Comparison of ENCODE assay signal across 1 cellular context in the genomic region with DNA sequence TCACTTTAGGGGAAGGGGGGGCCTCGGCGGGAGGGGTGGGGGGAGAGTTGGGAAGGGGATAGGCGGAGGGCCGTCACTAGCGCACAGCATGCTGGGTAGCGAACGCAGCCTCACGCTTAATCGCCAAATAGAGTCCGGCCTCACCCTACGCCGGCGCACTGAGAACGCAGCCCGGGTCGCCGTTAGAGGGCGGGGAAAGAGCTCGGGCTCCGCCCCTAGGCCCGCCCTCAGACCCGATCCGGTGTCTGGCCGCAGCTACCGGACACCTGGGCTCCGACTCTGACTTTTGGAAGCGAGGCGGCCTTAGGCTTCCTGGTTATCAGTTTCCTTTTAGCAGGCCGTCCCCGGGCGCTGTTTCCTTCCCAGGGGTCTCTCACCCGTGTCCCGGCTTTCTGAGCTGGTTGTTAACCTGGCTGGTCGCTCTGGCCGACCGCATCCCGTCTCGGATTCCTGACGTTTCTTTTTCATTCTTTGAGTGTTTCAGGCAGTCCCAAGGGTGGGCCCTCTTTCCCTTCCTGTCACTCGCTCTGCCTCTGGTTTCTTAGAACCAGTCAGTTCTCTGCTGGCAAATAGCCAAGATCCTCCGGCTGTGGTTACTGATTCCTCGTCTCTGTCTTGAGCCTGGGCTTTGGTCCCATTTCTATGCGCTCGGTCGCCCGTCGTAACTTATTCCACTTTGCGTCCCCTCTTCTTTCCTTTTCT.
TF ChIP-seq lines count a peak whose summit lies in the region.

No MANE protein-coding gene starts in this region.

TF ChIP-seq in K562, 482 proteins besides CTCF, POLR2A, EP300 and RAD21 (continued from another document and continues in another):
- 0 out of 2 replicates have a peak, but pooled peaks have one; percentile 33 for TF ChIP-seq FOXJ2 (tag; IDR thresholded peaks at IDR 0.05)
- TF ChIP-seq ZNF589 (CRISPR knock-in tag; IDR thresholded peaks at IDR 0.05; ENCODE audit: low read depth) = 0 out of 2 replicates have a peak, but pooled peaks have one; percentile 20
- TF ChIP-seq ZNF274 (IDR thresholded peaks at IDR 0.05; ENCODE audit: borderline replicate concordance, low read depth, low read length) = no peak
- TF ChIP-seq ZNF197 (CRISPR knock-in tag; IDR thresholded peaks at IDR 0.05; ENCODE audit: low read depth) = no peak
- TF ChIP-seq, protein P1, sequence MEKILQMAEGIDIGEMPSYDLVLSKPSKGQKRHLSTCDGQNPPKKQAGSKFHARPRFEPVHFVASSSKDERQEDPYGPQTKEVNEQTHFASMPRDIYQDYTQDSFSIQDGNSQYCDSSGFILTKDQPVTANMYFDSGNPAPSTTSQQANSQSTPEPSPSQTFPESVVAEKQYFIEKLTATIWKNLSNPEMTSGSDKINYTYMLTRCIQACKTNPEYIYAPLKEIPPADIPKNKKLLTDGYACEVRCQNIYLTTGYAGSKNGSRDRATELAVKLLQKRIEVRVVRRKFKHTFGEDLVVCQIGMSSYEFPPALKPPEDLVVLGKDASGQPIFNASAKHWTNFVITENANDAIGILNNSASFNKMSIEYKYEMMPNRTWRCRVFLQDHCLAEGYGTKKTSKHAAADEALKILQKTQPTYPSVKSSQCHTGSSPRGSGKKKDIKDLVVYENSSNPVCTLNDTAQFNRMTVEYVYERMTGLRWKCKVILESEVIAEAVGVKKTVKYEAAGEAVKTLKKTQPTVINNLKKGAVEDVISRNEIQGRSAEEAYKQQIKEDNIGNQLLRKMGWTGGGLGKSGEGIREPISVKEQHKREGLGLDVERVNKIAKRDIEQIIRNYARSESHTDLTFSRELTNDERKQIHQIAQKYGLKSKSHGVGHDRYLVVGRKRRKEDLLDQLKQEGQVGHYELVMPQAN (IDR thresholded peaks at IDR 0.05; ENCODE audit: borderline replicate concordance) = peak; percentile 53; the same call in 1 of the 2 replicates
- peak; percentile 40; the same call in 1 of the 2 replicates for TF ChIP-seq GABPA (tag; conservative IDR thresholded peaks at IDR 0.05; ENCODE audit: low read depth)
- TF ChIP-seq, protein P2, sequence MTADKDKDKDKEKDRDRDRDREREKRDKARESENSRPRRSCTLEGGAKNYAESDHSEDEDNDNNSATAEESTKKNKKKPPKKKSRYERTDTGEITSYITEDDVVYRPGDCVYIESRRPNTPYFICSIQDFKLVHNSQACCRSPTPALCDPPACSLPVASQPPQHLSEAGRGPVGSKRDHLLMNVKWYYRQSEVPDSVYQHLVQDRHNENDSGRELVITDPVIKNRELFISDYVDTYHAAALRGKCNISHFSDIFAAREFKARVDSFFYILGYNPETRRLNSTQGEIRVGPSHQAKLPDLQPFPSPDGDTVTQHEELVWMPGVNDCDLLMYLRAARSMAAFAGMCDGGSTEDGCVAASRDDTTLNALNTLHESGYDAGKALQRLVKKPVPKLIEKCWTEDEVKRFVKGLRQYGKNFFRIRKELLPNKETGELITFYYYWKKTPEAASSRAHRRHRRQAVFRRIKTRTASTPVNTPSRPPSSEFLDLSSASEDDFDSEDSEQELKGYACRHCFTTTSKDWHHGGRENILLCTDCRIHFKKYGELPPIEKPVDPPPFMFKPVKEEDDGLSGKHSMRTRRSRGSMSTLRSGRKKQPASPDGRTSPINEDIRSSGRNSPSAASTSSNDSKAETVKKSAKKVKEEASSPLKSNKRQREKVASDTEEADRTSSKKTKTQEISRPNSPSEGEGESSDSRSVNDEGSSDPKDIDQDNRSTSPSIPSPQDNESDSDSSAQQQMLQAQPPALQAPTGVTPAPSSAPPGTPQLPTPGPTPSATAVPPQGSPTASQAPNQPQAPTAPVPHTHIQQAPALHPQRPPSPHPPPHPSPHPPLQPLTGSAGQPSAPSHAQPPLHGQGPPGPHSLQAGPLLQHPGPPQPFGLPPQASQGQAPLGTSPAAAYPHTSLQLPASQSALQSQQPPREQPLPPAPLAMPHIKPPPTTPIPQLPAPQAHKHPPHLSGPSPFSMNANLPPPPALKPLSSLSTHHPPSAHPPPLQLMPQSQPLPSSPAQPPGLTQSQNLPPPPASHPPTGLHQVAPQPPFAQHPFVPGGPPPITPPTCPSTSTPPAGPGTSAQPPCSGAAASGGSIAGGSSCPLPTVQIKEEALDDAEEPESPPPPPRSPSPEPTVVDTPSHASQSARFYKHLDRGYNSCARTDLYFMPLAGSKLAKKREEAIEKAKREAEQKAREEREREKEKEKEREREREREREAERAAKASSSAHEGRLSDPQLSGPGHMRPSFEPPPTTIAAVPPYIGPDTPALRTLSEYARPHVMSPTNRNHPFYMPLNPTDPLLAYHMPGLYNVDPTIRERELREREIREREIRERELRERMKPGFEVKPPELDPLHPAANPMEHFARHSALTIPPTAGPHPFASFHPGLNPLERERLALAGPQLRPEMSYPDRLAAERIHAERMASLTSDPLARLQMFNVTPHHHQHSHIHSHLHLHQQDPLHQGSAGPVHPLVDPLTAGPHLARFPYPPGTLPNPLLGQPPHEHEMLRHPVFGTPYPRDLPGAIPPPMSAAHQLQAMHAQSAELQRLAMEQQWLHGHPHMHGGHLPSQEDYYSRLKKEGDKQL (CRISPR knock-in tag; IDR thresholded peaks at IDR 0.05; ENCODE audit: borderline replicate concordance) = no peak
- no peak for TF ChIP-seq PHF21A (IDR thresholded peaks at IDR 0.05; ENCODE audit: borderline replicate concordance, low read depth)
- TF ChIP-seq, protein P3, sequence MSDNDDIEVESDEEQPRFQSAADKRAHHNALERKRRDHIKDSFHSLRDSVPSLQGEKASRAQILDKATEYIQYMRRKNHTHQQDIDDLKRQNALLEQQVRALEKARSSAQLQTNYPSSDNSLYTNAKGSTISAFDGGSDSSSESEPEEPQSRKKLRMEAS (CRISPR knock-in tag; IDR thresholded peaks at IDR 0.05) = 0 out of 2 replicates have a peak, but pooled peaks have one; percentile 14
- TF ChIP-seq MEIS2 (IDR thresholded peaks at IDR 0.05; ENCODE audit: partially characterized antibody) = peak; percentile 20
- TF ChIP-seq, protein P4, sequence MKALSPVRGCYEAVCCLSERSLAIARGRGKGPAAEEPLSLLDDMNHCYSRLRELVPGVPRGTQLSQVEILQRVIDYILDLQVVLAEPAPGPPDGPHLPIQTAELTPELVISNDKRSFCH (CRISPR knock-in tag; IDR thresholded peaks at IDR 0.05) = no peak
- TF ChIP-seq, protein P4 (tag; IDR thresholded peaks at IDR 0.05) = 0 out of 2 replicates have a peak, but pooled peaks have one; percentile 28
- peak; percentile 48; the same call in 1 of the 2 replicates for TF ChIP-seq CC2D1A (IDR thresholded peaks at IDR 0.05)
- TF ChIP-seq POLR2AphosphoS5 (IDR thresholded peaks at IDR 0.05; ENCODE audit: control insufficient read depth, insufficient read depth, low read depth, low read length) = peak; percentile 62
- TF ChIP-seq CHCHD3 (CRISPR knock-in tag; IDR thresholded peaks at IDR 0.05) = no peak
- no peak for TF ChIP-seq ZNF354B (CRISPR knock-in tag; IDR thresholded peaks at IDR 0.05)
- no peak for TF ChIP-seq ZNF224 (CRISPR knock-in tag; IDR thresholded peaks at IDR 0.05)
- peak; percentile 65 for TF ChIP-seq EP400 (IDR thresholded peaks at IDR 0.05)
- no peak for TF ChIP-seq ZBTB7A (IDR thresholded peaks at IDR 0.05; ENCODE audit: borderline replicate concordance, control insufficient read depth, low read depth, low read length)
- TF ChIP-seq MCM3 (IDR thresholded peaks at IDR 0.05) = no peak
- no peak for TF ChIP-seq DMBX1 (CRISPR knock-in tag; IDR thresholded peaks at IDR 0.05; ENCODE audit: borderline replicate concordance)
- no peak for TF ChIP-seq NFXL1 (CRISPR knock-in tag; IDR thresholded peaks at IDR 0.05)
- 0 out of 2 replicates have a peak, but pooled peaks have one; percentile 54 for TF ChIP-seq ZKSCAN1 (IDR thresholded peaks at IDR 0.05; ENCODE audit: low read depth, low read length)
- TF ChIP-seq, protein P5, sequence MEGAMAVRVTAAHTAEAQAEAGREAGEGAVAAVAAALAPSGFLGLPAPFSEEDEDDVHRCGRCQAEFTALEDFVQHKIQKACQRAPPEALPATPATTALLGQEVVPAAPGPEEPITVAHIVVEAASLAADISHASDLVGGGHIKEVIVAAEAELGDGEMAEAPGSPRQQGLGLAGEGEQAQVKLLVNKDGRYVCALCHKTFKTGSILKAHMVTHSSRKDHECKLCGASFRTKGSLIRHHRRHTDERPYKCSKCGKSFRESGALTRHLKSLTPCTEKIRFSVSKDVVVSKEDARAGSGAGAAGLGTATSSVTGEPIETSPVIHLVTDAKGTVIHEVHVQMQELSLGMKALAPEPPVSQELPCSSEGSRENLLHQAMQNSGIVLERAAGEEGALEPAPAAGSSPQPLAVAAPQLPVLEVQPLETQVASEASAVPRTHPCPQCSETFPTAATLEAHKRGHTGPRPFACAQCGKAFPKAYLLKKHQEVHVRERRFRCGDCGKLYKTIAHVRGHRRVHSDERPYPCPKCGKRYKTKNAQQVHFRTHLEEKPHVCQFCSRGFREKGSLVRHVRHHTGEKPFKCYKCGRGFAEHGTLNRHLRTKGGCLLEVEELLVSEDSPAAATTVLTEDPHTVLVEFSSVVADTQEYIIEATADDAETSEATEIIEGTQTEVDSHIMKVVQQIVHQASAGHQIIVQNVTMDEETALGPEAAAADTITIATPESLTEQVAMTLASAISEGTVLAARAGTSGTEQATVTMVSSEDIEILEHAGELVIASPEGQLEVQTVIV (CRISPR knock-in tag; IDR thresholded peaks at IDR 0.05; ENCODE audit: borderline replicate concordance) = no peak
- TF ChIP-seq TAF9B (IDR thresholded peaks at IDR 0.05; ENCODE audit: partially characterized antibody) = peak; percentile 51
- no peak for TF ChIP-seq CSDE1 (IDR thresholded peaks at IDR 0.05)
- TF ChIP-seq ZKSCAN3 (CRISPR knock-in tag; IDR thresholded peaks at IDR 0.05) = no peak
- TF ChIP-seq CBFA2T3 (IDR thresholded peaks at IDR 0.05) = peak; percentile 73
- peak in 1 of 2 experiments; percentile 48; a peak in 2 of 4 replicates for TF ChIP-seq TRIM24 (IDR thresholded peaks at IDR 0.05)
- TF ChIP-seq, protein P6, sequence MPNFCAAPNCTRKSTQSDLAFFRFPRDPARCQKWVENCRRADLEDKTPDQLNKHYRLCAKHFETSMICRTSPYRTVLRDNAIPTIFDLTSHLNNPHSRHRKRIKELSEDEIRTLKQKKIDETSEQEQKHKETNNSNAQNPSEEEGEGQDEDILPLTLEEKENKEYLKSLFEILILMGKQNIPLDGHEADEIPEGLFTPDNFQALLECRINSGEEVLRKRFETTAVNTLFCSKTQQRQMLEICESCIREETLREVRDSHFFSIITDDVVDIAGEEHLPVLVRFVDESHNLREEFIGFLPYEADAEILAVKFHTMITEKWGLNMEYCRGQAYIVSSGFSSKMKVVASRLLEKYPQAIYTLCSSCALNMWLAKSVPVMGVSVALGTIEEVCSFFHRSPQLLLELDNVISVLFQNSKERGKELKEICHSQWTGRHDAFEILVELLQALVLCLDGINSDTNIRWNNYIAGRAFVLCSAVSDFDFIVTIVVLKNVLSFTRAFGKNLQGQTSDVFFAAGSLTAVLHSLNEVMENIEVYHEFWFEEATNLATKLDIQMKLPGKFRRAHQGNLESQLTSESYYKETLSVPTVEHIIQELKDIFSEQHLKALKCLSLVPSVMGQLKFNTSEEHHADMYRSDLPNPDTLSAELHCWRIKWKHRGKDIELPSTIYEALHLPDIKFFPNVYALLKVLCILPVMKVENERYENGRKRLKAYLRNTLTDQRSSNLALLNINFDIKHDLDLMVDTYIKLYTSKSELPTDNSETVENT (CRISPR knock-in tag; IDR thresholded peaks at IDR 0.05) = no peak
- TF ChIP-seq NFIX (CRISPR knock-in tag; IDR thresholded peaks at IDR 0.05; ENCODE audit: low read depth) = peak; percentile 92
- TF ChIP-seq GATAD2B (IDR thresholded peaks at IDR 0.05; ENCODE audit: borderline replicate concordance) = no peak
- no peak for TF ChIP-seq ESRRB (CRISPR knock-in tag; IDR thresholded peaks at IDR 0.05; ENCODE audit: borderline replicate concordance)
- no peak for TF ChIP-seq NFYB (IDR thresholded peaks at IDR 0.05; ENCODE audit: extremely low read depth, insufficient read length)
- peak; percentile 69 for TF ChIP-seq ZNF143 (CRISPR knock-in tag; IDR thresholded peaks at IDR 0.05)
- peak in 1 of 2 experiments; percentile 46; a peak in 1 of 4 replicates for TF ChIP-seq HDAC1 (IDR thresholded peaks at IDR 0.05)
- TF ChIP-seq SMAD4 (CRISPR knock-in tag; conservative IDR thresholded peaks at IDR 0.05) = no peak; the same call in 1 of the 2 replicates
- TF ChIP-seq JUND (IDR thresholded peaks at IDR 0.05; ENCODE audit: borderline replicate concordance, low read depth, low read length) = peak; percentile 1
- TF ChIP-seq JUND (tag; IDR thresholded peaks at IDR 0.05; ENCODE audit: borderline replicate concordance, low read depth, low read length) = no peak
- no peak for TF ChIP-seq ZNF140 (CRISPR knock-in tag; IDR thresholded peaks at IDR 0.05)
- no peak for TF ChIP-seq MCM2 (IDR thresholded peaks at IDR 0.05; ENCODE audit: low read depth)
- TF ChIP-seq ZNF778 (CRISPR knock-in tag; IDR thresholded peaks at IDR 0.05) = no peak
- no peak for TF ChIP-seq THRAP3 (IDR thresholded peaks at IDR 0.05; ENCODE audit: borderline replicate concordance)
- no peak for TF ChIP-seq CBX2 (IDR thresholded peaks at IDR 0.05; ENCODE audit: insufficient read depth, low read length, poor library complexity, severe bottlenecking)
- no peak for TF ChIP-seq ZNF79 (CRISPR knock-in tag; IDR thresholded peaks at IDR 0.05; ENCODE audit: low read depth)
- TF ChIP-seq GTF2A2 (tag; IDR thresholded peaks at IDR 0.05) = no peak
- no peak for TF ChIP-seq BACH1 (tag; IDR thresholded peaks at IDR 0.05)
- TF ChIP-seq MTA2 (IDR thresholded peaks at IDR 0.05; ENCODE audit: low read depth) = peak; percentile 14; the same call in 1 of the 2 replicates
- no peak for TF ChIP-seq SNIP1 (IDR thresholded peaks at IDR 0.05; ENCODE audit: low read depth)
- TF ChIP-seq RNF2 (IDR thresholded peaks at IDR 0.05) = 0 out of 2 replicates have a peak, but pooled peaks have one; percentile 17
- TF ChIP-seq, protein P7, sequence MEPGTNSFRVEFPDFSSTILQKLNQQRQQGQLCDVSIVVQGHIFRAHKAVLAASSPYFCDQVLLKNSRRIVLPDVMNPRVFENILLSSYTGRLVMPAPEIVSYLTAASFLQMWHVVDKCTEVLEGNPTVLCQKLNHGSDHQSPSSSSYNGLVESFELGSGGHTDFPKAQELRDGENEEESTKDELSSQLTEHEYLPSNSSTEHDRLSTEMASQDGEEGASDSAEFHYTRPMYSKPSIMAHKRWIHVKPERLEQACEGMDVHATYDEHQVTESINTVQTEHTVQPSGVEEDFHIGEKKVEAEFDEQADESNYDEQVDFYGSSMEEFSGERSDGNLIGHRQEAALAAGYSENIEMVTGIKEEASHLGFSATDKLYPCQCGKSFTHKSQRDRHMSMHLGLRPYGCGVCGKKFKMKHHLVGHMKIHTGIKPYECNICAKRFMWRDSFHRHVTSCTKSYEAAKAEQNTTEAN (CRISPR knock-in tag; IDR thresholded peaks at IDR 0.05) = no peak
- TF ChIP-seq, protein P8, sequence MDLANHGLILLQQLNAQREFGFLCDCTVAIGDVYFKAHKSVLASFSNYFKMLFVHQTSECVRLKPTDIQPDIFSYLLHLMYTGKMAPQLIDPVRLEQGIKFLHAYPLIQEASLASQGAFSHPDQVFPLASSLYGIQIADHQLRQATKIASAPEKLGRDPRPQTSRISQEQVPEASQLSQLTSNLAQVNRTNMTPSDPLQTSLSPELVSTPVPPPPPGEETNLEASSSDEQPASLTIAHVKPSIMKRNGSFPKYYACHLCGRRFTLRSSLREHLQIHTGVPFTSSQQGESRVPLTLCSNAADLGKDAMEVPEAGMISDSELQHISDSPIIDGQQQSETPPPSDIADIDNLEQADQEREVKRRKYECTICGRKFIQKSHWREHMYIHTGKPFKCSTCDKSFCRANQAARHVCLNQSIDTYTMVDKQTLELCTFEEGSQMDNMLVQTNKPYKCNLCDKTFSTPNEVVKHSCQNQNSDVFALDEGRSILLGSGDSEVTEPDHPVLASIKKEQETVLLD (IDR thresholded peaks at IDR 0.05) = peak; percentile 48
